ENCODE assay signal across 1 cellular context in the genomic region with DNA sequence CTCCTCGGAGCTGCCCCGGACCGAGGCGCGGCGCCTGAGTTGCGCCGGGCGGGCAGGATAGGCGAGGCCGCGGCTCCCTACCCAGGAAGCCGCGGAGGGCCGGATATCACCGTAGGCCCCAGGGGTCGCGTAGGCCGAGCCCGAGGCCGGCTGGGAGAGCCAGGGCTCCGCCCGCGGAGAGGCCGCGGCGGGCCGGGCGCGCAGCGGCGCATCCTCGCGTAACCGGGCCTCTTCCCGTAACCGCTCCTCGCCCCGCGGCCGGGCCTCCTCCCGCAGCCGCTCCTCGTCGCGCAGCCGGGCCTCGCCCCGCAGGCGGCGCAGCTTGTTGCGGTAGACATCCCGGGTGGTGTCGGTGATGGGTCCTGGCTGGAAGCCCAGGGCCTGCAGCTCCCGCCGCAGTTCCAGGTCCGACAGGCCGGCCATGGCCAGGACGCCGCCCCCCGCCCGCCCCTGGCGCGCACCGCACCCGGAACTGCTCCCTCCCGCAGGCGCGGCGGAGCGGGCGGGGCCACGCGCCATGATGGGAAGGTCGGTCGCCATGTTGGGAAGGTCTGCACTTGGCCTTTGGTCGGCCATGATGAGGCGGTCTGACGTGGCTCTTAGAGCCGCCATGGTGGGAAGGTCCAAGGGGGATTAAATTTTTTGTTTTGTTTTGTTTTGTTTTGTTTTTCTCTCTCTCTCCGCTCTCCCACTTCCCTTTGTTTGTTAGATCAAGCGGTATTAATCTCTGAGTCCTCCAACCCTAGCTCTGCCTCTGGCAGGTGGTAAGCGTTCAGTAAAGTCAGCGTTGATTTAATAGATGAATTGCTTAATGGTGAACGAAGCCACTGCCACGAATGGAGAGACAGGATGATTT.
TF ChIP-seq lines count a peak whose summit lies in the region.

LEMD2 (minus strand) TSS at position 437 of the 856 bp plus-strand sequence; CDS start at position 423, 14 bp downstream.

TF ChIP-seq in WTC11, 78 proteins besides CTCF, POLR2A, EP300 and RAD21 (continued from another document and continues in another):
- TF ChIP-seq, protein P1, sequence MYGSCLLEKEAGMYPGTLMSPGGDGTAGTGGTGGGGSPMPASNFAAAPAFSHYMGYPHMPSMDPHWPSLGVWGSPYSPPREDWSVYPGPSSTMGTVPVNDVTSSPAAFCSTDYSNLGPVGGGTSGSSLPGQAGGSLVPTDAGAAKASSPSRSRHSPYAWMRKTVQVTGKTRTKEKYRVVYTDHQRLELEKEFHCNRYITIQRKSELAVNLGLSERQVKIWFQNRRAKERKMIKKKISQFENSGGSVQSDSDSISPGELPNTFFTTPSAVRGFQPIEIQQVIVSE (CRISPR knock-in tag; IDR thresholded peaks at IDR 0.05; ENCODE audit: borderline replicate concordance) = no peak
- TF ChIP-seq, protein P2, sequence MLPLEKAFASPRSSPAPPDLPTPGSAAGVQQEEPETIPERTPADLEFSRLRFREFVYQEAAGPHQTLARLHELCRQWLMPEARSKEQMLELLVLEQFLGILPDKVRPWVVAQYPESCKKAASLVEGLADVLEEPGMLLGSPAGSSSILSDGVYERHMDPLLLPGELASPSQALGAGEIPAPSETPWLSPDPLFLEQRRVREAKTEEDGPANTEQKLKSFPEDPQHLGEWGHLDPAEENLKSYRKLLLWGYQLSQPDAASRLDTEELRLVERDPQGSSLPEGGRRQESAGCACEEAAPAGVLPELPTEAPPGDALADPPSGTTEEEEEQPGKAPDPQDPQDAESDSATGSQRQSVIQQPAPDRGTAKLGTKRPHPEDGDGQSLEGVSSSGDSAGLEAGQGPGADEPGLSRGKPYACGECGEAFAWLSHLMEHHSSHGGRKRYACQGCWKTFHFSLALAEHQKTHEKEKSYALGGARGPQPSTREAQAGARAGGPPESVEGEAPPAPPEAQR (CRISPR knock-in tag; IDR thresholded peaks at IDR 0.05) = no peak
- TF ChIP-seq JAZF1 (CRISPR knock-in tag; IDR thresholded peaks at IDR 0.05) (no peak), FOXJ3 (CRISPR knock-in tag; IDR thresholded peaks at IDR 0.05; ENCODE audit: borderline replicate concordance) (no peak), PRRX2 (CRISPR knock-in tag; IDR thresholded peaks at IDR 0.05) (no peak), SP1 (CRISPR knock-in tag; conservative IDR thresholded peaks at IDR 0.05) (peak; percentile 97), AFF4 (CRISPR knock-in tag; IDR thresholded peaks at IDR 0.05; ENCODE audit: borderline replicate concordance) (no peak), GABPB1 (CRISPR knock-in tag; IDR thresholded peaks at IDR 0.05) (peak; percentile 71), GTF2I (CRISPR knock-in tag; conservative IDR thresholded peaks at IDR 0.05) (no peak), TEAD1 (CRISPR knock-in tag; IDR thresholded peaks at IDR 0.05) (peak; percentile 66; the same call in 1 of the 2 replicates), ATF1 (CRISPR knock-in tag; IDR thresholded peaks at IDR 0.05) (no peak), ZNF219 (CRISPR knock-in tag; IDR thresholded peaks at IDR 0.05; ENCODE audit: borderline replicate concordance) (peak; percentile 82; the same call in 1 of the 2 replicates), ZBTB43 (CRISPR knock-in tag; IDR thresholded peaks at IDR 0.05) (no peak), ZNF121 (CRISPR knock-in tag; IDR thresholded peaks at IDR 0.05) (no peak), EMX1 (CRISPR knock-in tag; IDR thresholded peaks at IDR 0.05) (peak; percentile 80; the same call in 1 of the 2 replicates), MLX (CRISPR knock-in tag; IDR thresholded peaks at IDR 0.05) (no peak), HMGA2 (CRISPR knock-in tag; IDR thresholded peaks at IDR 0.05) (no peak; the same call in 1 of the 2 replicates), TCF7 (CRISPR knock-in tag; IDR thresholded peaks at IDR 0.05; ENCODE audit: low read depth) (no peak), SMAD3 (CRISPR knock-in tag; IDR thresholded peaks at IDR 0.05; ENCODE audit: borderline replicate concordance) (no peak), ZNF263 (CRISPR knock-in tag; IDR thresholded peaks at IDR 0.05; ENCODE audit: low read depth) (no peak), NR3C1 (CRISPR knock-in tag; conservative IDR thresholded peaks at IDR 0.05; ENCODE audit: low read depth) (no peak), IRF2 (CRISPR knock-in tag; IDR thresholded peaks at IDR 0.05; ENCODE audit: borderline replicate concordance, low read depth) (no peak), ZNF281 (CRISPR knock-in tag; IDR thresholded peaks at IDR 0.05) (no peak)
- TF ChIP-seq, protein P3, sequence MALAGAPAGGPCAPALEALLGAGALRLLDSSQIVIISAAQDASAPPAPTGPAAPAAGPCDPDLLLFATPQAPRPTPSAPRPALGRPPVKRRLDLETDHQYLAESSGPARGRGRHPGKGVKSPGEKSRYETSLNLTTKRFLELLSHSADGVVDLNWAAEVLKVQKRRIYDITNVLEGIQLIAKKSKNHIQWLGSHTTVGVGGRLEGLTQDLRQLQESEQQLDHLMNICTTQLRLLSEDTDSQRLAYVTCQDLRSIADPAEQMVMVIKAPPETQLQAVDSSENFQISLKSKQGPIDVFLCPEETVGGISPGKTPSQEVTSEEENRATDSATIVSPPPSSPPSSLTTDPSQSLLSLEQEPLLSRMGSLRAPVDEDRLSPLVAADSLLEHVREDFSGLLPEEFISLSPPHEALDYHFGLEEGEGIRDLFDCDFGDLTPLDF (CRISPR knock-in tag; IDR thresholded peaks at IDR 0.05) = no peak
- TF ChIP-seq, protein P4, sequence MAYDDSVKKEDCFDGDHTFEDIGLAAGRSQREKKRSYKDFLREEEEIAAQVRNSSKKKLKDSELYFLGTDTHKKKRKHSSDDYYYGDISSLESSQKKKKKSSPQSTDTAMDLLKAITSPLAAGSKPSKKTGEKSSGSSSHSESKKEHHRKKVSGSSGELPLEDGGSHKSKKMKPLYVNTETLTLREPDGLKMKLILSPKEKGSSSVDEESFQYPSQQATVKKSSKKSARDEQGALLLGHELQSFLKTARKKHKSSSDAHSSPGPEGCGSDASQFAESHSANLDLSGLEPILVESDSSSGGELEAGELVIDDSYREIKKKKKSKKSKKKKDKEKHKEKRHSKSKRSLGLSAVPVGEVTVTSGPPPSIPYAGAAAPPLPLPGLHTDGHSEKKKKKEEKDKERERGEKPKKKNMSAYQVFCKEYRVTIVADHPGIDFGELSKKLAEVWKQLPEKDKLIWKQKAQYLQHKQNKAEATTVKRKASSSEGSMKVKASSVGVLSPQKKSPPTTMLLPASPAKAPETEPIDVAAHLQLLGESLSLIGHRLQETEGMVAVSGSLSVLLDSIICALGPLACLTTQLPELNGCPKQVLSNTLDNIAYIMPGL (CRISPR knock-in tag; IDR thresholded peaks at IDR 0.05) = peak; percentile 73; the same call in 1 of the 2 replicates
- TF ChIP-seq, protein P5, sequence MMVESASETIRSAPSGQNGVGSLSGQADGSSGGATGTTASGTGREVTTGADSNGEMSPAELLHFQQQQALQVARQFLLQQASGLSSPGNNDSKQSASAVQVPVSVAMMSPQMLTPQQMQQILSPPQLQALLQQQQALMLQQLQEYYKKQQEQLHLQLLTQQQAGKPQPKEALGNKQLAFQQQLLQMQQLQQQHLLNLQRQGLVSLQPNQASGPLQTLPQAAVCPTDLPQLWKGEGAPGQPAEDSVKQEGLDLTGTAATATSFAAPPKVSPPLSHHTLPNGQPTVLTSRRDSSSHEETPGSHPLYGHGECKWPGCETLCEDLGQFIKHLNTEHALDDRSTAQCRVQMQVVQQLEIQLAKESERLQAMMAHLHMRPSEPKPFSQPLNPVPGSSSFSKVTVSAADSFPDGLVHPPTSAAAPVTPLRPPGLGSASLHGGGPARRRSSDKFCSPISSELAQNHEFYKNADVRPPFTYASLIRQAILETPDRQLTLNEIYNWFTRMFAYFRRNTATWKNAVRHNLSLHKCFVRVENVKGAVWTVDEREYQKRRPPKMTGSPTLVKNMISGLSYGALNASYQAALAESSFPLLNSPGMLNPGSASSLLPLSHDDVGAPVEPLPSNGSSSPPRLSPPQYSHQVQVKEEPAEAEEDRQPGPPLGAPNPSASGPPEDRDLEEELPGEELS (CRISPR knock-in tag; IDR thresholded peaks at IDR 0.05) = peak; percentile 86; the same call in 1 of the 2 replicates
- TF ChIP-seq, protein P6, sequence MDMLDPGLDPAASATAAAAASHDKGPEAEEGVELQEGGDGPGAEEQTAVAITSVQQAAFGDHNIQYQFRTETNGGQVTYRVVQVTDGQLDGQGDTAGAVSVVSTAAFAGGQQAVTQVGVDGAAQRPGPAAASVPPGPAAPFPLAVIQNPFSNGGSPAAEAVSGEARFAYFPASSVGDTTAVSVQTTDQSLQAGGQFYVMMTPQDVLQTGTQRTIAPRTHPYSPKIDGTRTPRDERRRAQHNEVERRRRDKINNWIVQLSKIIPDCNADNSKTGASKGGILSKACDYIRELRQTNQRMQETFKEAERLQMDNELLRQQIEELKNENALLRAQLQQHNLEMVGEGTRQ (CRISPR knock-in tag; IDR thresholded peaks at IDR 0.05) = no peak
- TF ChIP-seq, protein P7, sequence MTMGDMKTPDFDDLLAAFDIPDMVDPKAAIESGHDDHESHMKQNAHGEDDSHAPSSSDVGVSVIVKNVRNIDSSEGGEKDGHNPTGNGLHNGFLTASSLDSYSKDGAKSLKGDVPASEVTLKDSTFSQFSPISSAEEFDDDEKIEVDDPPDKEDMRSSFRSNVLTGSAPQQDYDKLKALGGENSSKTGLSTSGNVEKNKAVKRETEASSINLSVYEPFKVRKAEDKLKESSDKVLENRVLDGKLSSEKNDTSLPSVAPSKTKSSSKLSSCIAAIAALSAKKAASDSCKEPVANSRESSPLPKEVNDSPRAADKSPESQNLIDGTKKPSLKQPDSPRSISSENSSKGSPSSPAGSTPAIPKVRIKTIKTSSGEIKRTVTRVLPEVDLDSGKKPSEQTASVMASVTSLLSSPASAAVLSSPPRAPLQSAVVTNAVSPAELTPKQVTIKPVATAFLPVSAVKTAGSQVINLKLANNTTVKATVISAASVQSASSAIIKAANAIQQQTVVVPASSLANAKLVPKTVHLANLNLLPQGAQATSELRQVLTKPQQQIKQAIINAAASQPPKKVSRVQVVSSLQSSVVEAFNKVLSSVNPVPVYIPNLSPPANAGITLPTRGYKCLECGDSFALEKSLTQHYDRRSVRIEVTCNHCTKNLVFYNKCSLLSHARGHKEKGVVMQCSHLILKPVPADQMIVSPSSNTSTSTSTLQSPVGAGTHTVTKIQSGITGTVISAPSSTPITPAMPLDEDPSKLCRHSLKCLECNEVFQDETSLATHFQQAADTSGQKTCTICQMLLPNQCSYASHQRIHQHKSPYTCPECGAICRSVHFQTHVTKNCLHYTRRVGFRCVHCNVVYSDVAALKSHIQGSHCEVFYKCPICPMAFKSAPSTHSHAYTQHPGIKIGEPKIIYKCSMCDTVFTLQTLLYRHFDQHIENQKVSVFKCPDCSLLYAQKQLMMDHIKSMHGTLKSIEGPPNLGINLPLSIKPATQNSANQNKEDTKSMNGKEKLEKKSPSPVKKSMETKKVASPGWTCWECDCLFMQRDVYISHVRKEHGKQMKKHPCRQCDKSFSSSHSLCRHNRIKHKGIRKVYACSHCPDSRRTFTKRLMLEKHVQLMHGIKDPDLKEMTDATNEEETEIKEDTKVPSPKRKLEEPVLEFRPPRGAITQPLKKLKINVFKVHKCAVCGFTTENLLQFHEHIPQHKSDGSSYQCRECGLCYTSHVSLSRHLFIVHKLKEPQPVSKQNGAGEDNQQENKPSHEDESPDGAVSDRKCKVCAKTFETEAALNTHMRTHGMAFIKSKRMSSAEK (CRISPR knock-in tag; IDR thresholded peaks at IDR 0.05; ENCODE audit: borderline replicate concordance) = no peak
